ENCODE assay signal across 10 cellular contexts in the genomic region with DNA sequence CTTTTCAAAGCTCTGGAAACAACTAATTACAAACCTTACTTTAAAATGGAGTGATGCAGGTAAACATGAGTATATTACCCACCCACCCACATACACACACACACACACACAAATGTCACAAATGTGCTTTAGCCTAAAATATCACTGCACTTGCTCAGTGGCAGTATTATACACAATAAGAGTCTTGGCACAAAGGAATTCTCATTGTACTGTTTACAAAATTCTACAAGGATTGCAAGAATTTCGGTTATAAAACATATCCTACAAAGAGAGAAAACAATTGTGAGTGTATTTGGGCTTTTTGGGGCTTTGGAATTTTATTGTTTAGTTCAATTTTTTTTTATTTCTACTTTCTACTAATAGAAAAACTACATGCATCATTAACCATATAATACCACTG.
A peak's percentile ranks its signal among the peaks of the same experiment; 100 is the strongest.
DNase-seq lines count a peak whose midpoint lies in the region; ATAC-seq, FAIRE-seq and TF ChIP-seq lines count a peak whose summit lies in the region.
"Had no signal": no experiment of that assay in that cellular context is flagged by ENCODE, and none has a peak within 500 bp of the region (broad histone marks: within the 10 kb centered on the region; RNA-seq: fewer than 3 reads in every experiment).

No MANE protein-coding gene starts in this region.

- no peaks in the 10 kb centered on the region for H3K9me3 Mint-ChIP-seq in HFFc6
- H3K9me3 Mint-ChIP-seq in mesothelial cell of epicardium: no peaks in the 10 kb centered on the region

- H3K36me3 Mint-ChIP-seq in HFFc6 (ENCODE audit: low read depth) (peaks cover 49% of the 10 kb centered on the region), mesothelial cell of epicardium (no peaks in the 10 kb centered on the region)

- intact Hi-C loops in ovary (cut with DNase I): loop anchor here in 2 of 4 donors (10.0 kb wide), 1 partner anchor 137 kb away; no protein-coding TSS in a partner anchor

- H4K8ac ChIP-seq in trophoblast cell (ENCODE audit: low read depth, low read length): no peak overlapping the region

- no peak overlapping the region for H4K12ac ChIP-seq in trophoblast cell (ENCODE audit: low read depth, low read length)

- FAIRE-seq in A549 (lab: Jason Lieb, UNC) (no peak), small intestine (lab: Jason Lieb, UNC) (no peak)

- no peak for DNase-seq in A549 (ENCODE audit: low read depth in 1 of 2, low spot score in 1 of 2)
- DNase-seq in HFFc6: no peak
- no peak for DNase-seq in caudate nucleus (lab: John Stamatoyannopoulos, UW)
- no peak for DNase-seq in mesothelial cell of epicardium (ENCODE audit: low spot score in 2 of 2, unreplicated experiment in 2 of 2)
- no peak for DNase-seq in trophoblast cell
- no peak for DNase-seq in ovary
- no peak for DNase-seq in activated CD4-positive, alpha-beta T cell treated with anti-CD3 and anti-CD28 coated beads for 48 hours
- DNase-seq in small intestine: no peak
- DNase-seq: aorta, NCI-H1417 treated with DMSO at 0.1 percent for 48 hours had no signal

- WGBS in A549 (ENCODE audit: missing lambda C conversion rate): 0% methylated on average over 1 of the region's 1 CpG
- WGBS in trophoblast cell (ENCODE audit: extremely low coverage, insufficient coverage, insufficient read length): no CpG with 5 or more reads among the region's 1 CpG
- 9 to 40% (median 26%) methylated on average over 1 of the region's 1 CpG for WGBS in ovary, 3 donors
- WGBS in small intestine, 3 donors: 45 to 59% (median 51%) methylated on average over 1 of the region's 1 CpG

- no peak overlapping the region for H2AK5ac ChIP-seq in trophoblast cell (ENCODE audit: low read length)

- no peak overlapping the region for H3K4ac ChIP-seq in trophoblast cell (ENCODE audit: low read depth, low read length)

- H3K9ac ChIP-seq in trophoblast cell (ENCODE audit: low read length): no peak overlapping the region

- H3K23ac ChIP-seq in trophoblast cell (ENCODE audit: low read length): no peak overlapping the region

- H3K27ac ChIP-seq in A549 (peak overlapping the region; percentile 43 to 97; a peak in 3 of 6 replicates), caudate nucleus (ENCODE audit: low read depth, low read length) (peak overlapping the region; percentile 62), trophoblast cell (ENCODE audit: low read depth, low read length) (no peak overlapping the region), ovary (no peak overlapping the region), small intestine (ENCODE audit: low read depth in 1 of 2, low read length in 1 of 2) (no peak overlapping the region)

- H2BK120ac ChIP-seq in trophoblast cell (ENCODE audit: insufficient read depth, low read length, poor library complexity): no peak overlapping the region

- H3K4me1 ChIP-seq in A549 (peaks cover 59% of the 10 kb centered on the region), trophoblast cell (ENCODE audit: control insufficient read depth in 1 of 2, insufficient read depth in 2 of 2, low read length in 2 of 2) (peaks cover 3 to 7% of the 10 kb centered on the region in 2 experiments), ovary (ENCODE audit: insufficient read depth) (peaks cover 4% of the 10 kb centered on the region), small intestine (ENCODE audit: control insufficient read depth in 2 of 2, insufficient read depth in 1 of 2, low read depth in 1 of 2, low read length in 1 of 2) (no peaks in the 10 kb centered on the region)

- H3K4me1 Mint-ChIP-seq in HFFc6 (ENCODE audit: low read depth): peaks cover 64% of the 10 kb centered on the region
- peaks cover 31% of the 10 kb centered on the region for H3K4me1 Mint-ChIP-seq in mesothelial cell of epicardium

- H3K4me3 Mint-ChIP-seq in HFFc6 (peak overlapping the region; percentile 98), mesothelial cell of epicardium (no peak overlapping the region)

- TF ChIP-seq CTCF in A549 (IDR thresholded peaks at IDR 0.05) (no peak), HFFc6 (IDR thresholded peaks at IDR 0.05) (no peak), mesothelial cell of epicardium (IDR thresholded peaks at IDR 0.05; ENCODE audit: unreplicated experiment) (no peak), ovary (IDR thresholded peaks at IDR 0.05) (no peak)

- POLR2A ChIA-PET in A549 (lab: Yijun Ruan, JAX): interaction anchor here (1.3 kb wide), 1 partner anchor 33 kb away, joined by 4 read pairs; no protein-coding TSS in a partner anchor

- CTCF ChIA-PET in A549 (lab: Yijun Ruan, JAX): interaction anchor here (1.6 kb wide), 1 partner anchor 205 kb away, joined by 6 read pairs; no protein-coding TSS in a partner anchor

- H4K91ac ChIP-seq in trophoblast cell (ENCODE audit: low read depth, low read length): no peak overlapping the region

- H3K27me3 ChIP-seq in trophoblast cell (ENCODE audit: insufficient read depth, low read length) (no peaks in the 10 kb centered on the region), ovary (no peaks in the 10 kb centered on the region), small intestine (ENCODE audit: control insufficient read depth in 2 of 2, insufficient read depth in 2 of 2, low read length in 2 of 2) (peaks cover 6 to 10% of the 10 kb centered on the region in 2 donors)

- H3K18ac ChIP-seq in trophoblast cell (ENCODE audit: low read length): no peak overlapping the region

- peaks cover 4% of the 10 kb centered on the region for H3K79me1 ChIP-seq in trophoblast cell (ENCODE audit: low read length)

- no peak for TF ChIP-seq RAD21 in A549 (conservative IDR thresholded peaks at IDR 0.05 in 1 of 2, IDR thresholded peaks at IDR 0.05 in 1 of 2)

- H3K36me3 ChIP-seq in trophoblast cell (ENCODE audit: control insufficient read depth in 1 of 2, insufficient read depth in 2 of 2, low read length in 2 of 2) (no peaks in the 10 kb centered on the region), ovary (no peaks in the 10 kb centered on the region), small intestine (ENCODE audit: control insufficient read depth in 2 of 2, insufficient read depth in 2 of 2, low read length in 2 of 2) (no peaks in the 10 kb centered on the region)

- TF ChIP-seq POLR2A in A549 (IDR thresholded peaks at IDR 0.05; ENCODE audit: low read length): no peak
- TF ChIP-seq POLR2A in ovary (IDR thresholded peaks at IDR 0.05): no peak

- no peak overlapping the region for H2BK5ac ChIP-seq in trophoblast cell (ENCODE audit: low read depth, low read length, poor library complexity)

- no peak overlapping the region for H2AFZ ChIP-seq in trophoblast cell (ENCODE audit: insufficient read depth, low read length, poor library complexity)

- ATAC-seq in A549: no peak

- peaks cover 4% of the 10 kb centered on the region for H3K79me2 ChIP-seq in trophoblast cell (ENCODE audit: control insufficient read depth, insufficient read depth, low read length, poor library complexity)

- TF ChIP-seq EP300 in A549 (IDR thresholded peaks at IDR 0.05): no peak
- no peak for TF ChIP-seq EP300 in ovary (IDR thresholded peaks at IDR 0.05)

- peak overlapping the region; percentile 94 for H3K27ac Mint-ChIP-seq in HFFc6
- peak overlapping the region; percentile 24 for H3K27ac Mint-ChIP-seq in mesothelial cell of epicardium

- H3K14ac ChIP-seq in trophoblast cell (ENCODE audit: low read length): no peak overlapping the region

- peaks cover 4% of the 10 kb centered on the region for H3K27me3 Mint-ChIP-seq in HFFc6 (ENCODE audit: insufficient read depth)
- no peaks in the 10 kb centered on the region for H3K27me3 Mint-ChIP-seq in mesothelial cell of epicardium (ENCODE audit: low read depth)

- H3K4me3 ChIP-seq in A549: peak overlapping the region; percentile 90
- H3K4me3 ChIP-seq in trophoblast cell (ENCODE audit: low read depth, low read length): no peak overlapping the region
- no peak overlapping the region for H3K4me3 ChIP-seq in ovary
- H3K4me3 ChIP-seq in small intestine (ENCODE audit: low read depth in 1 of 2, low read length in 2 of 2): no peak overlapping the region

- H3K9me3 ChIP-seq in A549 (no peaks in the 10 kb centered on the region), trophoblast cell (ENCODE audit: insufficient read depth, low read depth, low read length) (no peaks in the 10 kb centered on the region), ovary (no peaks in the 10 kb centered on the region), small intestine (ENCODE audit: control insufficient read depth, low read depth) (no peaks in the 10 kb centered on the region)

- H2BK12ac ChIP-seq in trophoblast cell (ENCODE audit: low read length): no peak overlapping the region

- H3K4me2 ChIP-seq in A549: peak overlapping the region; percentile 92
- no peak overlapping the region for H3K4me2 ChIP-seq in trophoblast cell (ENCODE audit: low read length)

TF ChIP-seq in A549, 52 proteins besides CTCF, POLR2A, EP300 and RAD21:
- no peak for TF ChIP-seq CBX2 (IDR thresholded peaks at IDR 0.05; ENCODE audit: borderline replicate concordance, low read depth)
- no peak for TF ChIP-seq GATA3 (IDR thresholded peaks at IDR 0.05; ENCODE audit: borderline replicate concordance)
- no peak for TF ChIP-seq HOXA7 (CRISPR knock-in tag; IDR thresholded peaks at IDR 0.05)

Comparison
In these comparisons a context has a peak if more than half of its experiments do, and no peak if none do; other contexts are left out.
1. H3K27ac ChIP-seq: peak in A549 (2 of 2) and caudate nucleus (single experiment); none in trophoblast cell (single experiment), ovary (0 of 2) and small intestine (0 of 2).